8 cellular contexts compared by ENCODE assay signal in genomic region chr1:196355206-196355786, GRCh38.
DNase-seq lines count a peak whose midpoint lies in the region; ATAC-seq, FAIRE-seq and TF ChIP-seq lines count a peak whose summit lies in the region.

No MANE protein-coding gene starts in this region.

- H3K27me3 ChIP-seq in DND-41 (ENCODE audit: insufficient read depth, low read length, poor library complexity) (no peaks in the 10 kb centered on the region), bronchial epithelial cell (ENCODE audit: control insufficient read depth, insufficient read depth, low read length) (no peaks in the 10 kb centered on the region), neural cell (ENCODE audit: insufficient read depth, low read depth, low read length) (no peaks in the 10 kb centered on the region)
- no peaks in the 10 kb centered on the region for H3K27me3 ChIP-seq in CD8-positive, alpha-beta T cell (ENCODE audit: insufficient read depth, low read length)

- H3K9me3 Mint-ChIP-seq in activated T-cell treated with anti-CD3 and anti-CD28 coated beads, Interleukin-2, amount 50 U/mL, for 24 hours: no peaks in the 10 kb centered on the region
- H3K9me3 Mint-ChIP-seq in CD8-positive, alpha-beta T cell: no peaks in the 10 kb centered on the region
- no peaks in the 10 kb centered on the region for H3K9me3 Mint-ChIP-seq in activated naive CD4-positive, alpha-beta T cell treated with anti-CD3 and anti-CD28 coated beads, Interleukin-2, amount 10 ng/mL, durations not matched to agents 7 days and 5 days

- no peak overlapping the region for H3K27ac Mint-ChIP-seq in activated T-cell treated with anti-CD3 and anti-CD28 coated beads, Interleukin-2, amount 50 U/mL, for 24 hours
- H3K27ac Mint-ChIP-seq in CD8-positive, alpha-beta T cell: no peak overlapping the region
- no peak overlapping the region for H3K27ac Mint-ChIP-seq in activated naive CD4-positive, alpha-beta T cell treated with anti-CD3 and anti-CD28 coated beads, Interleukin-2, amount 10 ng/mL, durations not matched to agents 7 days and 5 days

- peak; percentile 77 for TF ChIP-seq RAD21 in neural cell (conservative IDR thresholded peaks at IDR 0.05)

- H3K27ac ChIP-seq in DND-41 (ENCODE audit: low read length): no peak overlapping the region
- no peak overlapping the region for H3K27ac ChIP-seq in neural cell (ENCODE audit: low read length)
- H3K27ac ChIP-seq in CD8-positive, alpha-beta T cell (ENCODE audit: low read depth, low read length): no peak overlapping the region

- ATAC-seq in DND-41 (ENCODE audit: insufficient read depth, low read depth) (0 out of 3 replicates have a peak, but pooled peaks have one; percentile 48), HG03354 (IDR thresholded peaks at IDR 0.05; ENCODE audit: poor library complexity, severe bottlenecking, unreplicated experiment) (no peak)
- no peak for ATAC-seq in CD8-positive, alpha-beta T cell

- H3K4me1 ChIP-seq in DND-41 (ENCODE audit: insufficient read depth, low read length): no peaks in the 10 kb centered on the region
- H3K4me1 ChIP-seq in CD8-positive, alpha-beta T cell (ENCODE audit: insufficient read depth, low read length): no peaks in the 10 kb centered on the region

- no peak for DNase-seq in DND-41
- peak; percentile 3 for DNase-seq in MV-4-11 (lab: John Stamatoyannopoulos, UW)
- DNase-seq in bronchial epithelial cell (ENCODE audit: low read depth): peak; percentile 37
- DNase-seq in activated T-cell treated with anti-CD3 and anti-CD28 coated beads, Interleukin-2, amount 50 U/mL, for 24 hours: no peak
- no peak for DNase-seq in CD8-positive, alpha-beta T cell
- DNase-seq in activated naive CD4-positive, alpha-beta T cell treated with anti-CD3 and anti-CD28 coated beads, Interleukin-2, amount 10 ng/mL, durations not matched to agents 7 days and 5 days: no peak

- H2AFZ ChIP-seq in DND-41 (ENCODE audit: low read depth, low read length): no peak overlapping the region
- no peak overlapping the region for H2AFZ ChIP-seq in neural cell (ENCODE audit: low read depth, low read length)

- POLR2A ChIA-PET in CD8-positive, alpha-beta T cell (lab: Charles Lee): no interaction called here

- TF ChIP-seq CTCF in DND-41 (IDR thresholded peaks at IDR 0.05; ENCODE audit: borderline replicate concordance, extremely low read depth, low read length, poor library complexity, severe bottlenecking) (peak; percentile 55), bronchial epithelial cell (IDR thresholded peaks at IDR 0.05; ENCODE audit: insufficient read depth, low read length, severe bottlenecking) (peak; percentile 38), neural cell (IDR thresholded peaks at IDR 0.05; ENCODE audit: poor library complexity, severe bottlenecking) (peak; percentile 74)
- no peak for TF ChIP-seq CTCF in CD8-positive, alpha-beta T cell (IDR thresholded peaks at IDR 0.05)

- H3K4me2 ChIP-seq in DND-41 (ENCODE audit: insufficient read depth, low read length) (no peak overlapping the region), neural cell (ENCODE audit: low read length) (no peak overlapping the region)

- intact Hi-C loops in CD8-positive, alpha-beta T cell (cut with DNase I, micrococcal nuclease): loop anchor here in 1 of 2 experiments (5.0 kb wide), 1 partner anchor 307 kb away; no protein-coding TSS in a partner anchor

- no peaks in the 10 kb centered on the region for H3K27me3 Mint-ChIP-seq in activated T-cell treated with anti-CD3 and anti-CD28 coated beads, Interleukin-2, amount 50 U/mL, for 24 hours
- no peaks in the 10 kb centered on the region for H3K27me3 Mint-ChIP-seq in CD8-positive, alpha-beta T cell (ENCODE audit: low read depth)
- no peaks in the 10 kb centered on the region for H3K27me3 Mint-ChIP-seq in activated naive CD4-positive, alpha-beta T cell treated with anti-CD3 and anti-CD28 coated beads, Interleukin-2, amount 10 ng/mL, durations not matched to agents 7 days and 5 days

- FAIRE-seq in bronchial epithelial cell (lab: Jason Lieb, UNC): no peak

- CTCF ChIA-PET in CD8-positive, alpha-beta T cell (lab: Charles Lee): no interaction called here
- CTCF ChIA-PET in activated naive CD4-positive, alpha-beta T cell treated with anti-CD3 and anti-CD28 coated beads, Interleukin-2, amount 10 ng/mL, durations not matched to agents 7 days and 5 days (lab: Charles Lee): interaction anchor here (0.9 to 1.2 kb wide), 2 partner anchors 52 to 306 kb away, joined by 3 to 5 read pairs; no protein-coding TSS in a partner anchor

- H4K20me1 ChIP-seq in DND-41 (ENCODE audit: insufficient read depth, low read length) (no peaks in the 10 kb centered on the region), neural cell (ENCODE audit: insufficient read depth) (no peaks in the 10 kb centered on the region)

- no peaks in the 10 kb centered on the region for H3K4me1 Mint-ChIP-seq in activated T-cell treated with anti-CD3 and anti-CD28 coated beads, Interleukin-2, amount 50 U/mL, for 24 hours (ENCODE audit: low read depth)
- H3K4me1 Mint-ChIP-seq in CD8-positive, alpha-beta T cell (ENCODE audit: low read depth): no peaks in the 10 kb centered on the region
- H3K4me1 Mint-ChIP-seq in activated naive CD4-positive, alpha-beta T cell treated with anti-CD3 and anti-CD28 coated beads, Interleukin-2, amount 10 ng/mL, durations not matched to agents 7 days and 5 days: no peaks in the 10 kb centered on the region

- no peaks in the 10 kb centered on the region for H3K9me2 ChIP-seq in neural cell (ENCODE audit: insufficient read depth, low read length)

- H3K36me3 ChIP-seq in DND-41 (ENCODE audit: insufficient read depth, low read length): no peaks in the 10 kb centered on the region
- no peaks in the 10 kb centered on the region for H3K36me3 ChIP-seq in bronchial epithelial cell (ENCODE audit: control insufficient read depth, insufficient read depth, low read length)
- no peaks in the 10 kb centered on the region for H3K36me3 ChIP-seq in neural cell (ENCODE audit: insufficient read depth, low read length)
- H3K36me3 ChIP-seq in CD8-positive, alpha-beta T cell (ENCODE audit: insufficient read depth, low read length): no peaks in the 10 kb centered on the region

- no peak for TF ChIP-seq EP300 in neural cell (conservative IDR thresholded peaks at IDR 0.05; ENCODE audit: poor library complexity, severe bottlenecking)

- H3F3A ChIP-seq in neural cell (ENCODE audit: insufficient read depth, low read length, poor library complexity, severe bottlenecking): no peaks in the 10 kb centered on the region

- no peaks in the 10 kb centered on the region for H3K79me2 ChIP-seq in DND-41 (ENCODE audit: insufficient read depth, low read length)
- no peaks in the 10 kb centered on the region for H3K79me2 ChIP-seq in neural cell (replicated peaks; ENCODE audit: insufficient read depth, low read length)

- H3K4me3 ChIP-seq in DND-41 (ENCODE audit: low read depth in 1 of 2, low read length in 2 of 2) (no peak overlapping the region), bronchial epithelial cell (ENCODE audit: low read depth, low read length) (no peak overlapping the region), neural cell (ENCODE audit: low read length) (no peak overlapping the region)
- no peak overlapping the region for H3K4me3 ChIP-seq in CD8-positive, alpha-beta T cell (ENCODE audit: low read depth, low read length)

- H3K9ac ChIP-seq in DND-41 (ENCODE audit: low read depth, low read length) (no peak overlapping the region), neural cell (ENCODE audit: low read length) (no peak overlapping the region)

- H3K4me3 Mint-ChIP-seq in activated T-cell treated with anti-CD3 and anti-CD28 coated beads, Interleukin-2, amount 50 U/mL, for 24 hours: no peak overlapping the region
- H3K4me3 Mint-ChIP-seq in CD8-positive, alpha-beta T cell: no peak overlapping the region
- H3K4me3 Mint-ChIP-seq in activated naive CD4-positive, alpha-beta T cell treated with anti-CD3 and anti-CD28 coated beads, Interleukin-2, amount 10 ng/mL, durations not matched to agents 7 days and 5 days: no peak overlapping the region

- H3K9me3 ChIP-seq in DND-41 (ENCODE audit: insufficient read depth, low read length, severe bottlenecking) (no peaks in the 10 kb centered on the region), neural cell (ENCODE audit: low read length) (no peaks in the 10 kb centered on the region)
- no peaks in the 10 kb centered on the region for H3K9me3 ChIP-seq in CD8-positive, alpha-beta T cell (ENCODE audit: low read length)

- H3K36me3 Mint-ChIP-seq in activated T-cell treated with anti-CD3 and anti-CD28 coated beads, Interleukin-2, amount 50 U/mL, for 24 hours (ENCODE audit: low read depth): no peaks in the 10 kb centered on the region
- H3K36me3 Mint-ChIP-seq in CD8-positive, alpha-beta T cell: no peaks in the 10 kb centered on the region
- H3K36me3 Mint-ChIP-seq in activated naive CD4-positive, alpha-beta T cell treated with anti-CD3 and anti-CD28 coated beads, Interleukin-2, amount 10 ng/mL, durations not matched to agents 7 days and 5 days: no peaks in the 10 kb centered on the region

TF ChIP-seq in neural cell, 6 proteins besides CTCF, POLR2A, EP300 and RAD21:
- TF ChIP-seq REST (IDR thresholded peaks at IDR 0.05; ENCODE audit: borderline replicate concordance): no peak
- peak; percentile 82 for TF ChIP-seq SMC3 (conservative IDR thresholded peaks at IDR 0.05; ENCODE audit: poor library complexity)
- no peak for TF ChIP-seq MXI1 (conservative IDR thresholded peaks at IDR 0.05; ENCODE audit: poor library complexity, severe bottlenecking)
TF ChIP-seq in neural cell: peak in this region for 1.

Comparison
In these comparisons a context has a peak if more than half of its experiments do, and no peak if none do; other contexts are left out.
1. DNase-seq: peak in MV-4-11 (single experiment) and bronchial epithelial cell (single experiment); none in DND-41 (single experiment), activated T-cell treated with anti-CD3 and anti-CD28 coated beads, Interleukin-2, amount 50 U/mL, for 24 hours (single experiment), CD8-positive, alpha-beta T cell (0 of 7) and activated naive CD4-positive, alpha-beta T cell treated with anti-CD3 and anti-CD28 coated beads, Interleukin-2, amount 10 ng/mL, durations not matched to agents 7 days and 5 days (single experiment).